In genomic region chr11:75815345-75815983, GRCh38 we compare ENCODE assay signal across 8 cellular contexts. TPM values are rescaled to one million over a fixed set of nuclear protein-coding genes. Genes with fewer than 3 reads are reported as not detected.
DNase-seq lines count a peak whose midpoint lies in the region; ATAC-seq, FAIRE-seq and TF ChIP-seq lines count a peak whose summit lies in the region.

No MANE protein-coding gene starts in this region.

- H3K9me3 ChIP-seq in A549: no peaks in the 10 kb centered on the region
- H3K9me3 ChIP-seq in SU-DHL-6 (ENCODE audit: insufficient read depth, low read length): no peaks in the 10 kb centered on the region

- TF ChIP-seq CTCF in A549 (IDR thresholded peaks at IDR 0.05) (no peak), SU-DHL-6 (IDR thresholded peaks at IDR 0.05; ENCODE audit: insufficient read depth, low read length, poor library complexity, severe bottlenecking) (peak; percentile 10), bronchial epithelial cell (IDR thresholded peaks at IDR 0.05; ENCODE audit: insufficient read depth, low read length, severe bottlenecking) (no peak)

- DNase-seq in A549 (ENCODE audit: low read depth in 1 of 2, low spot score in 1 of 2): peak; percentile 27 to 58
- DNase-seq in bronchial epithelial cell (ENCODE audit: low read depth): no peak
- DNase-seq in left lobe of liver (ENCODE audit: low spot score): no peak
- DNase-seq in stimulated activated CD8-positive, alpha-beta memory T cell treated with anti-CD3 and anti-CD28 coated beads, Interleukin-15, amount 100 ng/mL, for 24 hours (ENCODE audit: low read depth): peak; percentile 6
- DNase-seq in cerebellar nuclear complex (lab: John Stamatoyannopoulos, UW): no peak

- peak overlapping the region; percentile 96 for H3K4me3 ChIP-seq in A549
- peak overlapping the region; percentile 92 for H3K4me3 ChIP-seq in SU-DHL-6 (ENCODE audit: insufficient read depth, low read length, poor library complexity, severe bottlenecking)
- H3K4me3 ChIP-seq in bronchial epithelial cell (ENCODE audit: low read depth, low read length): peak overlapping the region; percentile 79

- no peak for FAIRE-seq in A549 (lab: Jason Lieb, UNC)
- no peak for FAIRE-seq in bronchial epithelial cell (lab: Jason Lieb, UNC)

- H3K4me2 ChIP-seq in A549: peak overlapping the region; percentile 80
- peak overlapping the region; percentile 93 for H3K4me2 ChIP-seq in SU-DHL-6 (ENCODE audit: low read depth, low read length, poor library complexity, severe bottlenecking)

- peak overlapping the region; percentile 89 to 92 for H3K27ac ChIP-seq in A549
- peak overlapping the region; percentile 97 for H3K27ac ChIP-seq in SU-DHL-6 (ENCODE audit: low read depth, low read length)

- no peak for TF ChIP-seq EP300 in A549 (IDR thresholded peaks at IDR 0.05)

- TF ChIP-seq RAD21 in A549 (conservative IDR thresholded peaks at IDR 0.05 in 1 of 2, IDR thresholded peaks at IDR 0.05 in 1 of 2): no peak

- H3K27me3 ChIP-seq in SU-DHL-6 (ENCODE audit: low read length) (no peaks in the 10 kb centered on the region), bronchial epithelial cell (ENCODE audit: control insufficient read depth, insufficient read depth, low read length) (no peaks in the 10 kb centered on the region)

- 0 out of 2 replicates have a peak, but pooled peaks cover 8% of the 10 kb centered on the region for H3F3A ChIP-seq in SU-DHL-6 (ENCODE audit: insufficient read depth)

- H4K20me1 ChIP-seq in SU-DHL-6 (ENCODE audit: low read depth, low read length): no peaks in the 10 kb centered on the region

- H3K36me3 ChIP-seq in SU-DHL-6 (ENCODE audit: low read length) (no peaks in the 10 kb centered on the region), bronchial epithelial cell (ENCODE audit: control insufficient read depth, insufficient read depth, low read length) (no peaks in the 10 kb centered on the region)

- H3K79me2 ChIP-seq in SU-DHL-6 (ENCODE audit: insufficient read depth, low read length): peaks cover 53% of the 10 kb centered on the region

- peak overlapping the region; percentile 89 for H3K9ac ChIP-seq in SU-DHL-6 (ENCODE audit: low read length)

- H2AFZ ChIP-seq in SU-DHL-6 (ENCODE audit: low read depth, low read length, severe bottlenecking): peak overlapping the region; percentile 5

- no peak for TF ChIP-seq POLR2A in A549 (IDR thresholded peaks at IDR 0.05; ENCODE audit: low read length)

- no peaks in the 10 kb centered on the region for H3K9me2 ChIP-seq in SU-DHL-6 (replicated peaks; ENCODE audit: insufficient read depth, low read length)

- POLR2A ChIA-PET in A549 (lab: Yijun Ruan, JAX): no interaction called here

- CTCF ChIA-PET in A549 (lab: Yijun Ruan, JAX): interaction anchor here (1.6 kb wide), 1 partner anchor 36 kb away, joined by 4 read pairs; no protein-coding TSS in a partner anchor

- ATAC-seq in A549 (peak; percentile 52 to 55), GM18867 (IDR thresholded peaks at IDR 0.05; ENCODE audit: unreplicated experiment) (peak; percentile 6), HG03159 (IDR thresholded peaks at IDR 0.05; ENCODE audit: unreplicated experiment) (peak; percentile 4), left lobe of liver (peak; percentile 39)

- peaks cover 20% of the 10 kb centered on the region for H3K4me1 ChIP-seq in A549

- 7% methylated on average over 25 of the region's 57 CpGs for WGBS in A549 (ENCODE audit: missing lambda C conversion rate)

TF ChIP-seq in A549, 52 proteins besides CTCF, POLR2A, EP300 and RAD21:
- 0 out of 2 replicates have a peak, but pooled peaks have one; percentile 19 for TF ChIP-seq REST (IDR thresholded peaks at IDR 0.05)
- TF ChIP-seq SREBF2 (IDR thresholded peaks at IDR 0.05): no peak
- peak; percentile 62 for TF ChIP-seq PHF8 (IDR thresholded peaks at IDR 0.05; ENCODE audit: borderline replicate concordance, low read depth)
- no peak for TF ChIP-seq JUNB (IDR thresholded peaks at IDR 0.05)
- TF ChIP-seq RCOR1 (IDR thresholded peaks at IDR 0.05; ENCODE audit: low read depth, low read length): no peak
- TF ChIP-seq KDM5A (IDR thresholded peaks at IDR 0.05): 0 out of 2 replicates have a peak, but pooled peaks have one; percentile 6
- TF ChIP-seq ZFP36 (IDR thresholded peaks at IDR 0.05; ENCODE audit: borderline replicate concordance, partially characterized antibody): no peak
- TF ChIP-seq GATA3 (IDR thresholded peaks at IDR 0.05; ENCODE audit: borderline replicate concordance): no peak
- no peak for TF ChIP-seq HMGXB4 (CRISPR knock-in tag; IDR thresholded peaks at IDR 0.05; ENCODE audit: borderline replicate concordance)

RNA-seq across cellular contexts. Expression of gene UVRAG, which starts 0.5 kb away (rescaled TPM):
- polyA plus RNA-seq in A549 (2011; rRNA removed) (12.4 and 14.1 TPM in 2 replicates), A549 (2017; fragmentation: RNase III; extraction: RNeasy Plus Mini Kit Qiagen cat#74134 plus additional on column Dnase treatment) (6.1 to 6.5 TPM (median 6.4 TPM) in 3 replicates)
- 4.2 and 5.1 TPM in 2 replicates for polyA plus RNA-seq in A549 (2012; cell fraction: cytosol; rRNA removed)
- polyA plus RNA-seq in A549 (2012; cell fraction: nucleus; rRNA removed): 5.5 and 7.8 TPM in 2 replicates
- 14.8 and 14.9 TPM in 2 replicates for polyA minus RNA-seq in A549 (2011; rRNA and poly(A)+ RNA removed)
- total RNA-seq in bronchial epithelial cell (11.1 and 11.6 TPM in 2 replicates), left lobe of liver (8.8 TPM)

RNA-seq across cellular contexts. Expression of gene DGAT2, which starts 46.9 kb away (rescaled TPM):
- polyA plus RNA-seq in A549 (2011; rRNA removed) (1.6 and 2.7 TPM in 2 replicates), A549 (2017; fragmentation: RNase III; extraction: RNeasy Plus Mini Kit Qiagen cat#74134 plus additional on column Dnase treatment) (1.9 to 3.3 TPM (median 2.3 TPM) in 3 replicates)
- 3.0 and 4.7 TPM in 2 replicates for polyA plus RNA-seq in A549 (2012; cell fraction: cytosol; rRNA removed)
- 2.4 and 3.0 TPM in 2 replicates for polyA plus RNA-seq in A549 (2012; cell fraction: nucleus; rRNA removed)
- polyA minus RNA-seq in A549 (2011; rRNA and poly(A)+ RNA removed): 1.4 and 4.5 TPM in 2 replicates
- total RNA-seq in bronchial epithelial cell (2.6 and 23.2 TPM in 2 replicates), left lobe of liver (172 TPM)

Comparison
In these comparisons a context has a peak if more than half of its experiments do, and no peak if none do; other contexts are left out.
1. DNase-seq: peak in A549 (2 of 2) and stimulated activated CD8-positive, alpha-beta memory T cell treated with anti-CD3 and anti-CD28 coated beads, Interleukin-15, amount 100 ng/mL, for 24 hours (single experiment); none in bronchial epithelial cell (single experiment), left lobe of liver (single experiment) and cerebellar nuclear complex (0 of 2).
2. Peak in every context shown above with its lines, with median percentiles within 50 percentile points of each other: ATAC-seq and H3K4me3 ChIP-seq.